Comparison of ENCODE assay signal across 10 cellular contexts in genomic region chr3:9791127-9791526, GRCh38. TPM values are rescaled to one million over a fixed set of nuclear protein-coding genes. Genes with fewer than 3 reads are reported as not detected.
DNase-seq lines count a peak whose midpoint lies in the region; ATAC-seq and TF ChIP-seq lines count a peak whose summit lies in the region.
"Had no signal": no experiment of that assay in that cellular context is flagged by ENCODE, and none has a peak within 500 bp of the region (broad histone marks: within the 10 kb centered on the region; RNA-seq: fewer than 3 reads in every experiment).

No MANE protein-coding gene starts in this region.

- peaks cover 38% of the 10 kb centered on the region for H3K4me1 ChIP-seq in DOHH2 (ENCODE audit: control insufficient read depth, low read length)
- H3K4me1 ChIP-seq in trophoblast cell (ENCODE audit: control insufficient read depth in 1 of 2, insufficient read depth in 2 of 2, low read length in 2 of 2): peaks cover 3% of the 10 kb centered on the region in 2 experiments

- no peak overlapping the region for H4K12ac ChIP-seq in trophoblast cell (ENCODE audit: low read depth, low read length)

- TF ChIP-seq CTCF in DOHH2 (IDR thresholded peaks at IDR 0.05; ENCODE audit: low read depth, low read length, poor library complexity, severe bottlenecking) (no peak), NB4 (IDR thresholded peaks at IDR 0.05; ENCODE audit: low read depth, low read length) (no peak)

- DNase-seq in NB4 (ENCODE audit: low read depth): no peak
- no peak for DNase-seq in trophoblast cell
- no peak for DNase-seq in stimulated activated naive CD4-positive, alpha-beta T cell (lab: John Stamatoyannopoulos, UW)
- no peak for DNase-seq in NCI-H526 (lab: John Stamatoyannopoulos, UW)
- DNase-seq in caudate nucleus (lab: John Stamatoyannopoulos, UW): no peak
- DNase-seq: activated CD4-positive, alpha-beta T cell treated with anti-CD3 and anti-CD28 coated beads for 4 hours; dorsolateral prefrontal cortex had no signal

- H4K91ac ChIP-seq in trophoblast cell (ENCODE audit: low read depth, low read length): no peak overlapping the region

- H4K8ac ChIP-seq in trophoblast cell (ENCODE audit: low read depth, low read length): peak overlapping the region; percentile 10

- no peak overlapping the region for H2AFZ ChIP-seq in trophoblast cell (ENCODE audit: insufficient read depth, low read length, poor library complexity)

- peak overlapping the region; percentile 14 for H3K18ac ChIP-seq in trophoblast cell (ENCODE audit: low read length)

- no peak overlapping the region for H2BK12ac ChIP-seq in trophoblast cell (ENCODE audit: low read length)

- no peak overlapping the region for H2BK120ac ChIP-seq in trophoblast cell (ENCODE audit: insufficient read depth, low read length, poor library complexity)

- no peak overlapping the region for H2AK5ac ChIP-seq in trophoblast cell (ENCODE audit: low read length)

- no peak for TF ChIP-seq POLR2A in NB4 (IDR thresholded peaks at IDR 0.05; ENCODE audit: extremely low read depth, insufficient read length)

- no peaks in the 10 kb centered on the region for H3K9me3 ChIP-seq in DOHH2 (ENCODE audit: control insufficient read depth, insufficient read depth, low read length)
- no peaks in the 10 kb centered on the region for H3K9me3 ChIP-seq in trophoblast cell (ENCODE audit: insufficient read depth, low read depth, low read length)

- H3K27me3 Mint-ChIP-seq in dendritic cell treated with granulocyte-macrophage colony-stimulating factor and Interleukin-4, amounts not matched to agents 40 ng/mL and 50 ng/mL, for 4 days: no peaks in the 10 kb centered on the region

- no peak overlapping the region for H3K14ac ChIP-seq in trophoblast cell (ENCODE audit: low read length)

- no peak overlapping the region for H3K27ac ChIP-seq in DOHH2 (ENCODE audit: low read depth, low read length)
- H3K27ac ChIP-seq in trophoblast cell (ENCODE audit: low read depth, low read length): no peak overlapping the region
- no peak overlapping the region for H3K27ac ChIP-seq in caudate nucleus (ENCODE audit: low read depth, low read length)

- H3K4me3 ChIP-seq in DOHH2 (ENCODE audit: low read length) (peak overlapping the region; percentile 98), NB4 (ENCODE audit: low read depth, low read length) (peak overlapping the region; percentile 92), trophoblast cell (ENCODE audit: low read depth, low read length) (no peak overlapping the region)

- no peak overlapping the region for H3K4me3 Mint-ChIP-seq in dendritic cell treated with granulocyte-macrophage colony-stimulating factor and Interleukin-4, amounts not matched to agents 40 ng/mL and 50 ng/mL, for 4 days

- no peaks in the 10 kb centered on the region for H3K9me2 ChIP-seq in DOHH2 (replicated peaks; ENCODE audit: control insufficient read depth, low read length)

- H3K9me3 Mint-ChIP-seq in dendritic cell treated with granulocyte-macrophage colony-stimulating factor and Interleukin-4, amounts not matched to agents 40 ng/mL and 50 ng/mL, for 4 days: no peaks in the 10 kb centered on the region

- H3K4me1 Mint-ChIP-seq in dendritic cell treated with granulocyte-macrophage colony-stimulating factor and Interleukin-4, amounts not matched to agents 40 ng/mL and 50 ng/mL, for 4 days (ENCODE audit: low read depth): peaks cover 53% of the 10 kb centered on the region

- H3K79me1 ChIP-seq in trophoblast cell (ENCODE audit: low read length): peaks cover 14% of the 10 kb centered on the region

- peaks cover 77% of the 10 kb centered on the region for H3K36me3 ChIP-seq in DOHH2 (ENCODE audit: control insufficient read depth, low read length)
- H3K36me3 ChIP-seq in trophoblast cell (ENCODE audit: control insufficient read depth in 1 of 2, insufficient read depth in 2 of 2, low read length in 2 of 2): peaks cover 18 to 35% of the 10 kb centered on the region in 2 experiments

- peaks cover 15% of the 10 kb centered on the region for H4K20me1 ChIP-seq in DOHH2 (ENCODE audit: control insufficient read depth, insufficient read depth, low read depth, low read length)

- no peak overlapping the region for H3K9ac ChIP-seq in trophoblast cell (ENCODE audit: low read length)

- no peak overlapping the region for H2BK5ac ChIP-seq in trophoblast cell (ENCODE audit: low read depth, low read length, poor library complexity)

- H3F3A ChIP-seq in DOHH2 (ENCODE audit: control insufficient read depth, insufficient read depth): peaks cover 26% of the 10 kb centered on the region

- H3K27me3 ChIP-seq in DOHH2 (ENCODE audit: control insufficient read depth, low read length) (no peaks in the 10 kb centered on the region), trophoblast cell (ENCODE audit: insufficient read depth, low read length) (no peaks in the 10 kb centered on the region)
- H3K27me3 ChIP-seq: dorsolateral prefrontal cortex had no signal

- H3K79me2 ChIP-seq in DOHH2 (ENCODE audit: control insufficient read depth, low read length) (peaks cover 55% of the 10 kb centered on the region), trophoblast cell (ENCODE audit: control insufficient read depth, insufficient read depth, low read length, poor library complexity) (peaks cover 12% of the 10 kb centered on the region)

- H3K27ac Mint-ChIP-seq in dendritic cell treated with granulocyte-macrophage colony-stimulating factor and Interleukin-4, amounts not matched to agents 40 ng/mL and 50 ng/mL, for 4 days: peak overlapping the region; percentile 48

- H3K36me3 Mint-ChIP-seq in dendritic cell treated with granulocyte-macrophage colony-stimulating factor and Interleukin-4, amounts not matched to agents 40 ng/mL and 50 ng/mL, for 4 days (ENCODE audit: low read depth): peaks cover 94% of the 10 kb centered on the region

- intact Hi-C loops in dendritic cell treated with granulocyte-macrophage colony-stimulating factor and Interleukin-4, amounts not matched to agents 40 ng/mL and 50 ng/mL, for 4 days (cut with micrococcal nuclease): no loop called here

- no CpG with 5 or more reads among the region's 11 CpGs for WGBS in trophoblast cell (ENCODE audit: extremely low coverage, insufficient coverage, insufficient read length)

- no peak overlapping the region for H3K23ac ChIP-seq in trophoblast cell (ENCODE audit: low read length)

- H3K4ac ChIP-seq in trophoblast cell (ENCODE audit: low read depth, low read length): no peak overlapping the region

- H3K4me2 ChIP-seq in DOHH2 (ENCODE audit: low read length) (peak overlapping the region; percentile 82), trophoblast cell (ENCODE audit: low read length) (no peak overlapping the region)

- no peak for ATAC-seq in HG02642 (IDR thresholded peaks at IDR 0.05; ENCODE audit: poor library complexity, unreplicated experiment)

RNA-seq across cellular contexts. Expression of gene TADA3, which starts 1.1 kb away (rescaled TPM):
- polyA plus RNA-seq in trophoblast cell (2013): 56.0 and 56.8 TPM in 2 replicates

RNA-seq across cellular contexts. Expression of gene ARPC4, which starts 1.8 kb away (rescaled TPM):
- polyA plus RNA-seq in trophoblast cell (2013): 86.4 and 87.7 TPM in 2 replicates

RNA-seq across cellular contexts. Expression of gene TTLL3, which starts 18.9 kb away (rescaled TPM):
- polyA plus RNA-seq in trophoblast cell (2013): 11.9 and 12.1 TPM in 2 replicates

RNA-seq across cellular contexts. Expression of gene CAMK1, which starts 21.4 kb away (rescaled TPM):
- 2.2 and 2.3 TPM in 2 replicates for polyA plus RNA-seq in trophoblast cell (2013)

RNA-seq across cellular contexts. Expression of gene OGG1, which starts 41.4 kb away (rescaled TPM):
- polyA plus RNA-seq in trophoblast cell (2013): 20.7 and 22.1 TPM in 2 replicates
